In genomic region chr17:2025622-2026309, GRCh38 we compare ENCODE assay signal across 8 cellular contexts. TPM values are rescaled to one million over a fixed set of nuclear protein-coding genes. Genes with fewer than 3 reads are reported as not detected.
DNase-seq lines count a peak whose midpoint lies in the region; ATAC-seq and TF ChIP-seq lines count a peak whose summit lies in the region.

No MANE protein-coding gene starts in this region.

- peak; percentile 65 for DNase-seq in Caki2 (ENCODE audit: low read depth)
- DNase-seq in SHP77 treated with DMSO at 0.1 percent for 48 hours (lab: John Stamatoyannopoulos, UW), result peak; percentile 39
- DNase-seq in colonic mucosa, result peak; percentile 76
- DNase-seq in NK-92 (lab: John Stamatoyannopoulos, UW; ENCODE audit: unreplicated experiment), result no peak

- in situ Hi-C loops in Caki2 (cut with HindIII; ENCODE audit: low pct_unique_long_range_greater_than_20kb, low sequenced_read_pairs), result no loop called here

- no peak for ATAC-seq in GM18861 (IDR thresholded peaks at IDR 0.05; ENCODE audit: unreplicated experiment)

- TF ChIP-seq CTCF in HEK293 (tag by site-specific recombination; IDR thresholded peaks at IDR 0.05) (peak; percentile 72), colonic mucosa (IDR thresholded peaks at IDR 0.05) (peak; percentile 45), liver (IDR thresholded peaks at IDR 0.05; ENCODE audit: low read depth, low read length, missing input control) (peak; percentile 75)

- H3K36me3 ChIP-seq in HEK293 (ENCODE audit: control insufficient read depth in 2 of 2, insufficient read depth in 1 of 2, low read length in 2 of 2), result no peaks in the 10 kb centered on the region
- no peaks in the 10 kb centered on the region for H3K36me3 ChIP-seq in colonic mucosa
- no peaks in the 10 kb centered on the region for H3K36me3 ChIP-seq in liver (ENCODE audit: control insufficient read depth in 4 of 4, insufficient read depth in 3 of 4, low read depth in 1 of 4, low read length in 3 of 4)
- no peaks in the 10 kb centered on the region for H3K36me3 ChIP-seq in stomach smooth muscle (ENCODE audit: control insufficient read depth in 2 of 2, insufficient read depth in 2 of 2, low read length in 2 of 2)

- POLR2A ChIA-PET in HEK293 (lab: Yijun Ruan, JAX), result interaction anchor here (0.6 to 3.5 kb wide), 15 partner anchors 14 to 377 kb away, joined by 3 to 19 read pairs (median 4); partner anchors contain the start of genes OVCA2, RPA1 and SMYD4

- peak; percentile 91 to 92 for TF ChIP-seq RAD21 in liver (IDR thresholded peaks at IDR 0.05)

- peaks cover 11% of the 10 kb centered on the region for H3K4me1 ChIP-seq in HEK293 (ENCODE audit: control insufficient read depth, insufficient read depth, low read length)
- peaks cover 8% of the 10 kb centered on the region for H3K4me1 ChIP-seq in colonic mucosa
- H3K4me1 ChIP-seq in liver (ENCODE audit: control insufficient read depth in 4 of 4, insufficient read depth in 4 of 4, low read length in 3 of 4), result peaks cover 4 to 43% (median 26%) of the 10 kb centered on the region in 4 donors
- peaks cover 43% of the 10 kb centered on the region for H3K4me1 ChIP-seq in stomach smooth muscle (ENCODE audit: control insufficient read depth, insufficient read depth, low read length)

- H3K27me3 ChIP-seq in colonic mucosa, result peaks cover 52% of the 10 kb centered on the region
- H3K27me3 ChIP-seq in liver (ENCODE audit: control insufficient read depth in 4 of 4, insufficient read depth in 4 of 4, low read length in 3 of 4), result no peaks in the 10 kb centered on the region
- peaks cover 36 to 51% of the 10 kb centered on the region in 2 donors for H3K27me3 ChIP-seq in stomach smooth muscle (ENCODE audit: control insufficient read depth in 1 of 2, insufficient read depth in 2 of 2, low read length in 2 of 2)

- WGBS in liver, result 1% methylated on average over 55 of the region's 55 CpGs

- no peaks in the 10 kb centered on the region for H3K9me3 ChIP-seq in HEK293 (ENCODE audit: control insufficient read depth, insufficient read depth, low read depth, low read length)
- H3K9me3 ChIP-seq in colonic mucosa, result no peaks in the 10 kb centered on the region
- H3K9me3 ChIP-seq in liver (ENCODE audit: control insufficient read depth in 4 of 4, low read length in 3 of 4), result no peaks in the 10 kb centered on the region
- no peaks in the 10 kb centered on the region for H3K9me3 ChIP-seq in stomach smooth muscle (ENCODE audit: control insufficient read depth in 2 of 2, low read length in 2 of 2)

- H3K9ac ChIP-seq in colonic mucosa (ENCODE audit: low read depth in 2 of 2, low read length in 2 of 2) (peak overlapping the region in 1 of 2 donors; percentile 35), liver (ENCODE audit: low read depth in 1 of 2, low read length in 2 of 2) (no peak overlapping the region), stomach smooth muscle (ENCODE audit: low read length in 2 of 2) (no peak overlapping the region)

- intact Hi-C loops in colonic mucosa (cut with DNase I), result loop anchor here (5.0 kb wide), 1 partner anchor 118 kb away; no protein-coding TSS in a partner anchor

- CTCF ChIA-PET in HEK293 (lab: Yijun Ruan, JAX), result interaction anchor here (0.6 to 12.2 kb wide), 34 partner anchors 12 to 313 kb away, joined by 3 to 145 read pairs (median 4); partner anchors contain the start of genes HIC1 and OVCA2

- H3K4me3 ChIP-seq in HEK293 (ENCODE audit: low read depth, low read length) (peak overlapping the region; percentile 40), colonic mucosa (peak overlapping the region; percentile 50), liver (ENCODE audit: low read depth in 1 of 3, low read length in 3 of 3) (peak overlapping the region; percentile 11 to 77 (median 73)), stomach smooth muscle (ENCODE audit: low read length in 2 of 2) (peak overlapping the region; percentile 49 to 68)

- H3K27ac ChIP-seq in HEK293 (ENCODE audit: extremely low read depth, low read depth, low read length), result peak overlapping the region; percentile 34; the same call in 1 of the 2 replicates
- no peak overlapping the region for H3K27ac ChIP-seq in colonic mucosa
- H3K27ac ChIP-seq in liver (ENCODE audit: low read depth in 1 of 2, low read length in 2 of 2), result peak overlapping the region in 1 of 2 donors; percentile 51
- no peak overlapping the region for H3K27ac ChIP-seq in stomach smooth muscle (ENCODE audit: low read length)

TF ChIP-seq in HEK293, 187 proteins besides CTCF, POLR2A, EP300 and RAD21 (continues in another document):
- TF ChIP-seq KLF9 (tag by site-specific recombination; IDR thresholded peaks at IDR 0.05; ENCODE audit: low read depth), result peak; percentile 2; the same call in 1 of the 2 replicates
- TF ChIP-seq ZNF555 (tag by site-specific recombination; conservative IDR thresholded peaks at IDR 0.05), result no peak
- TF ChIP-seq GLIS2 (tag by site-specific recombination; IDR thresholded peaks at IDR 0.05), result peak; percentile 76
- no peak for TF ChIP-seq ZNF148 (tag by site-specific recombination; IDR thresholded peaks at IDR 0.05; ENCODE audit: borderline replicate concordance)
- TF ChIP-seq ZNF670 (tag by site-specific recombination; IDR thresholded peaks at IDR 0.05; ENCODE audit: low read depth), result no peak
- TF ChIP-seq PRDM1 (tag by site-specific recombination; IDR thresholded peaks at IDR 0.05), result peak; percentile 25; the same call in 1 of the 2 replicates
- TF ChIP-seq ZNF366 (tag by site-specific recombination; conservative IDR thresholded peaks at IDR 0.05), result peak; percentile 85

TF ChIP-seq in liver, 16 proteins besides CTCF, POLR2A, EP300 and RAD21:
- TF ChIP-seq JUND (IDR thresholded peaks at IDR 0.05) (no peak), ATF3 (IDR thresholded peaks at IDR 0.05) (no peak), NR2F2 (IDR thresholded peaks at IDR 0.05) (peak; percentile 12), YY1 (IDR thresholded peaks at IDR 0.05) (peak; percentile 37), HNF4A (conservative IDR thresholded peaks at IDR 0.05) (no peak), RXRA (IDR thresholded peaks at IDR 0.05) (peak in 1 of 2 donors; percentile 27), FOXA1 (IDR thresholded peaks at IDR 0.05) (no peak), ZBTB33 (IDR thresholded peaks at IDR 0.05) (no peak)

RNA-seq across cellular contexts. Expression of gene RTN4RL1, which starts 0.6 kb away (rescaled TPM):
- total RNA-seq in Caki2 (2014; rRNA removed; shearing (Covaris generic); ENCODE audit: low replicate concordance), result 8.1 and 12.2 TPM in 2 replicates
- under 1 TPM; 0.32 to 0.37 TPM for total RNA-seq in colonic mucosa
- total RNA-seq in liver, result 1 to 10 TPM in 1 of 2 donors, under 1 TPM in 1; 0.65 to 1.8 TPM
- polyA plus RNA-seq in liver, result 1 to 10 TPM in 1 of 2 donors, under 1 TPM in 1; 0.04 to 5.4 TPM

RNA-seq across cellular contexts. Expression of gene DPH1, which starts 4.2 kb away (rescaled TPM):
- 11.1 and 20.5 TPM in 2 replicates for total RNA-seq in Caki2 (2014; rRNA removed; shearing (Covaris generic); ENCODE audit: low replicate concordance)
- 10 to 100 TPM; 22.7 to 34.4 TPM for total RNA-seq in colonic mucosa
- total RNA-seq in liver, result 10 to 100 TPM in 1 of 2 donors, 1 to 10 TPM in 1; 9.8 to 24.6 TPM
- polyA plus RNA-seq in liver, result 10 to 100 TPM; 17.5 to 21.2 TPM

RNA-seq across cellular contexts. Expression of gene OVCA2, which starts 16.1 kb away (rescaled TPM):
- total RNA-seq in Caki2 (2014; rRNA removed; shearing (Covaris generic); ENCODE audit: low replicate concordance), result 39.9 and 53.1 TPM in 2 replicates
- total RNA-seq in colonic mucosa (10 to 100 TPM; 41.0 to 49.8 TPM), liver (10 to 100 TPM; 16.1 to 17.2 TPM)
- polyA plus RNA-seq in liver, result 10 to 100 TPM; 30.3 to 30.6 TPM

RNA-seq across cellular contexts. Expression of gene HIC1, which starts 29.1 kb away (rescaled TPM):
- total RNA-seq in Caki2 (2014; rRNA removed; shearing (Covaris generic); ENCODE audit: low replicate concordance), result not detected in 2 replicates
- total RNA-seq in colonic mucosa (10 to 100 TPM in 1 of 2 donors, 1 to 10 TPM in 1; 7.0 to 11.2 TPM), liver (1 to 10 TPM; 3.9 to 4.8 TPM)
- 1 to 10 TPM in 1 of 2 donors, under 1 TPM in 1; 0.44 to 3.5 TPM for polyA plus RNA-seq in liver
